In the genomic region with DNA sequence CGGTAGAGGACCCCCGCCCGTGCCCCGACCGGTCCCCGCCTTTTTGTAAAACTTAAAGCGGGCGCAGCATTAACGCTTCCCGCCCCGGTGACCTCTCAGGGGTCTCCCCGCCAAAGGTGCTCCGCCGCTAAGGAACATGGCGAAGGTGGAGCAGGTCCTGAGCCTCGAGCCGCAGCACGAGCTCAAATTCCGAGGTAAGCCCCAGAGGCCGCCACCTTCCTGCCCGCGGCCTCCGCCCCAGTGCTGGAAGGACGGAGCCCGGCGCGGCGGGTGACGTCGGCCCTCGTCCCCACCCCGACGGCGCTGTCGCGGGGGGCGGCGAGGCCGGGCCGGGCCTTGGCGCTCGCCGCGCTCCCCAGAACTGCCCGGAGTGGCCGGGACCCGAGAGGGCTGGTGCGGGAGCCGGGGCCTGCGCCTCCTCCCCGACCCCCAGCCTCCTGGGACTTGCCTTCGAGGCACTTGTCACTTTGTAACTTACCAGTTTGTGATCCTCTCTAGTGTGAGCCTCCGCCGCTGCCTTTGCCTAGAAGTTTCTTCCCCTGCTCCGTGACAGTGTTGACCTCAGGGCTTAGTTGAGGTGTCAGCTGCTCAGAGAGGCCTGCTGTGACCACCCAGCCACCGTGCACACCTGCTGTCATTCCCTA, we compare ENCODE assay signal across 8 cellular contexts. TPM values are rescaled to one million over a fixed set of nuclear protein-coding genes. Genes with fewer than 3 reads are reported as not detected.
DNase-seq lines count a peak whose midpoint lies in the region; ATAC-seq and TF ChIP-seq lines count a peak whose summit lies in the region.

No MANE protein-coding gene starts in this region.

- POLR2A ChIA-PET in BJ (lab: Charles Lee): interaction anchor here (0.6 kb wide), 1 partner anchor 57 kb away, joined by 4 read pairs; no protein-coding TSS in a partner anchor
- POLR2A ChIA-PET in Panc1 (lab: Charles Lee): interaction anchor here (0.6 to 1.1 kb wide), 2 partner anchors 13 to 28 kb away, joined by 3 to 6 read pairs; no protein-coding TSS in a partner anchor

- BruUV-seq in Panc1 (replicated peaks; lab: Mats Ljungman, UMichigan): no TSS peak

- intact Hi-C loops in Panc1 (cut with micrococcal nuclease; ENCODE audit: unreplicated experiment): no loop called here
- intact Hi-C loops in right lobe of liver (cut with DNase I): no loop called here

- H3K36me3 Mint-ChIP-seq in central memory CD8-positive, alpha-beta T cell (ENCODE audit: insufficient read depth): peaks cover 13% of the 10 kb centered on the region

- WGBS in right lobe of liver (ENCODE audit: insufficient coverage, low coverage, low lambda C conversion rate, missing lambda C conversion rate): 2% methylated on average over 6 of the region's 56 CpGs

- H3K4me1 ChIP-seq in Panc1 (ENCODE audit: control insufficient read depth, insufficient read depth, low read length) (peaks cover 14% of the 10 kb centered on the region), right lobe of liver (peaks cover 0 to 13% (median 5%) of the 10 kb centered on the region in 4 donors)

- in situ Hi-C loops in Panc1 (cut with HindIII; ENCODE audit: low pct_unique_long_range_greater_than_20kb, low sequenced_read_pairs): no loop called here

- H3K9me3 ChIP-seq in Panc1 (ENCODE audit: control insufficient read depth, insufficient read depth, low read depth, low read length): no peaks in the 10 kb centered on the region
- no peaks in the 10 kb centered on the region for H3K9me3 ChIP-seq in right lobe of liver

- peak overlapping the region; percentile 93 for H3K4me3 ChIP-seq in BJ (ENCODE audit: low read depth, low read length)
- peak overlapping the region; percentile 85 to 90 for H3K4me3 ChIP-seq in Panc1 (ENCODE audit: low read depth in 2 of 2, low read length in 2 of 2)
- peak overlapping the region; percentile 82 to 96 (median 88) for H3K4me3 ChIP-seq in right lobe of liver

- no peaks in the 10 kb centered on the region for H3K9me3 Mint-ChIP-seq in central memory CD8-positive, alpha-beta T cell

- CTCF ChIA-PET in BJ (lab: Yijun Ruan, JAX): interaction anchor here (1.3 kb wide), 2 partner anchors 9 to 152 kb away, joined by 4 to 5 read pairs; no protein-coding TSS in a partner anchor
- CTCF ChIA-PET in Panc1 (lab: Charles Lee): no interaction called here

- TF ChIP-seq POLR2A in right lobe of liver (IDR thresholded peaks at IDR 0.05): no peak

- H3K27ac ChIP-seq in Panc1 (ENCODE audit: low read length) (peak overlapping the region; percentile 83), right lobe of liver (peak overlapping the region; percentile 89 to 93 (median 89))

- no peak for DNase-seq in BJ (ENCODE audit: low read depth)
- no peak for DNase-seq in Panc1 (ENCODE audit: low read depth, low spot score)
- peak in 1 of 2 donors; percentile 36 for DNase-seq in central memory CD8-positive, alpha-beta T cell (ENCODE audit: low spot score in 2 of 2)
- DNase-seq in right lobe of liver: peak in 2 of 3 donors; percentile 48 to 50
- peak; percentile 61 for DNase-seq in stimulated activated naive CD4-positive, alpha-beta T cell treated with Interleukin-2 at 50 U/mL for 16 hours (lab: John Stamatoyannopoulos, UW)
- no peak for DNase-seq in COLO829 (ENCODE audit: low spot score)

- ATAC-seq in GM18858 (IDR thresholded peaks at IDR 0.05; ENCODE audit: unreplicated experiment) (peak; percentile 14), HG03039 (IDR thresholded peaks at IDR 0.05; ENCODE audit: unreplicated experiment) (peak; percentile 22), Panc1 (peak; percentile 56), right lobe of liver (peak; percentile 51 to 61 (median 56))
- ATAC-seq in central memory CD8-positive, alpha-beta T cell (replicated peaks; ENCODE audit: extremely low read depth, poor library complexity, severe bottlenecking): peak; percentile 47

- peak overlapping the region; percentile 94 for H3K27ac Mint-ChIP-seq in central memory CD8-positive, alpha-beta T cell (ENCODE audit: low read depth)

- peak overlapping the region; percentile 86 for H3K4me3 Mint-ChIP-seq in central memory CD8-positive, alpha-beta T cell

- H3K4me1 Mint-ChIP-seq in central memory CD8-positive, alpha-beta T cell: peaks cover 48% of the 10 kb centered on the region

- H3K27me3 Mint-ChIP-seq in central memory CD8-positive, alpha-beta T cell: peaks cover 10% of the 10 kb centered on the region

- TF ChIP-seq CTCF in BJ (IDR thresholded peaks at IDR 0.05; ENCODE audit: insufficient read depth, low read depth, low read length) (no peak), Panc1 (IDR thresholded peaks at IDR 0.05) (no peak), right lobe of liver (IDR thresholded peaks at IDR 0.05) (no peak)

- H3K36me3 ChIP-seq in BJ (ENCODE audit: control insufficient read depth, insufficient read depth, low read length): 0 out of 2 replicates have a peak, but pooled peaks cover 1% of the 10 kb centered on the region
- peaks cover 4% of the 10 kb centered on the region for H3K36me3 ChIP-seq in Panc1 (ENCODE audit: control insufficient read depth, insufficient read depth, low read length)
- no peaks in the 10 kb centered on the region for H3K36me3 ChIP-seq in right lobe of liver

- H3K27me3 ChIP-seq in BJ (ENCODE audit: control insufficient read depth, insufficient read depth, low read length) (no peaks in the 10 kb centered on the region), Panc1 (ENCODE audit: control insufficient read depth, insufficient read depth, low read length) (no peaks in the 10 kb centered on the region), right lobe of liver (no peaks in the 10 kb centered on the region)

RNA-seq across cellular contexts. Expression of a gene that starts 0.4 kb away (rescaled TPM):
- polyA plus RNA-seq in BJ (2011; rRNA removed): 21.1 and 28.0 TPM in 2 replicates
- 19.1 and 20.4 TPM in 2 replicates for polyA minus RNA-seq in BJ (2011; rRNA and poly(A)+ RNA removed)
- total RNA-seq in Panc1 (2021; ENCODE audit: unreplicated experiment): 50.9 TPM
- polyA plus RNA-seq in Panc1 (2012; ENCODE audit: insufficient read length): 43.5 TPM
- total RNA-seq in right lobe of liver: 10 to 100 TPM; 17.5 to 42.9 (median 31.4) TPM

Comparison
In these comparisons a context has a peak if more than half of its experiments do, and no peak if none do; other contexts are left out.
1. DNase-seq: peak in right lobe of liver (2 of 3) and stimulated activated naive CD4-positive, alpha-beta T cell treated with Interleukin-2 at 50 U/mL for 16 hours (single experiment); none in BJ (single experiment), Panc1 (single experiment) and COLO829 (single experiment).
2. Peak in every context shown above with its lines, with median percentiles within 50 percentile points of each other: H3K4me3 ChIP-seq and ATAC-seq.